In genomic region chr7:107526672-107527071, GRCh38 we compare ENCODE assay signal across 30 cellular contexts. TPM values are rescaled to one million over a fixed set of nuclear protein-coding genes. Genes with fewer than 3 reads are reported as not detected.
"Had no signal": no experiment of that assay in that cellular context is flagged by ENCODE, and none has a peak within 500 bp of the region (broad histone marks: within the 10 kb centered on the region; RNA-seq: fewer than 3 reads in every experiment).

No MANE protein-coding gene starts in this region.

- H3K9me3 Mint-ChIP-seq: endodermal cell had no signal

- ATAC-seq: effector memory CD8-positive, alpha-beta T cell; esophagus mucosa; gastrocnemius medialis; heart right ventricle; left cardiac atrium; left lung; left ventricle myocardium superior; lower lobe of right lung; mucosa of descending colon had no signal

- H3K4me3 ChIP-seq: coronary artery, dorsolateral prefrontal cortex, esophagus squamous epithelium, gastrocnemius medialis, heart right ventricle, left lung, lower lobe of right lung, mucosa of descending colon had no signal

- H3K27me3 Mint-ChIP-seq: effector memory CD8-positive, alpha-beta T cell had no signal

- DNase-seq: dermis blood vessel endothelial cell; dorsolateral prefrontal cortex; effector CD4-positive, alpha-beta T cell; effector memory CD8-positive, alpha-beta T cell; endodermal cell; erythroblast; esophagus squamous epithelium; foreskin fibroblast; foreskin melanocyte; gastrocnemius medialis; glutamatergic neuron; heart right ventricle; hippocampal formation; left cardiac atrium; left lung; left ventricle myocardium superior; lower lobe of right lung; mesenchymal stem cell; mucosa of descending colon had no signal

- H3K9me3 ChIP-seq: esophagus squamous epithelium, gastrocnemius medialis, left lung, lower lobe of right lung, mucosa of descending colon had no signal

- H3K27ac Mint-ChIP-seq: effector memory CD8-positive, alpha-beta T cell; mesothelial cell of epicardium had no signal

- H3K27me3 ChIP-seq: dorsolateral prefrontal cortex, esophagus squamous epithelium, gastrocnemius medialis, heart right ventricle, left lung had no signal

- H3K4me1 ChIP-seq: esophagus squamous epithelium, left lung, lower lobe of right lung had no signal

- H3K4me3 Mint-ChIP-seq: effector memory CD8-positive, alpha-beta T cell; endodermal cell; mesothelial cell of epicardium had no signal

- H3K4me1 Mint-ChIP-seq: mesothelial cell of epicardium had no signal

- H3K27ac ChIP-seq: coronary artery, dorsolateral prefrontal cortex, epithelial cell of prostate, esophagus squamous epithelium, gastrocnemius medialis, heart right ventricle, left lung, lower lobe of right lung had no signal

RNA-seq across cellular contexts. Expression of gene GPR22, which starts 56.8 kb away (rescaled TPM):
- total RNA-seq: endodermal cell, esophagus mucosa, esophagus squamous epithelium, gastrocnemius medialis, glomerular endothelial cell, kidney epithelial cell, left lung, lower leg skin, lower lobe of right lung, lung microvascular endothelial cell, mesenteric fat pad, mesothelial cell of epicardium, myocyte had no signal
- polyA plus RNA-seq: keratinocyte had no signal
